Comparison of ENCODE assay signal across 14 cellular contexts in the genomic region with DNA sequence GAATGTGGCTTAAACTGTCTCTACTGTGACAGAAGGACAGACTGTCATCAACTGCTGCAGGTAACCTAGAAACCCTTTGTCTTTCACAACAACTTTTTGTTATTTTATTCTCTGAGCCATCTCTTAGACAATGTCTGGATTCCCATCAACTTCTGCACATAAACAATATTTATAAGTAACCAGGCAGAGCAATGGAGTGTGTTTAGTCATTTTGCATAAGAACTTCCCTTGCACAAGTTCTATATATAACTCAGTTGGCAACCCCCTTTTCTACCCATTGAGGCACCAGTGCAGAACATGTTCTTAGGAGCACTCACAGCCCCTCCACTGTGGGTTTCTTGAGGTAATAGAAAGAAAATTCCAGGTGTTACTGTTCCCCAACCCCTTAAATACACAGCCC.
DNase-seq lines count a peak whose midpoint lies in the region; ATAC-seq and TF ChIP-seq lines count a peak whose summit lies in the region.
"Had no signal": no experiment of that assay in that cellular context is flagged by ENCODE, and none has a peak within 500 bp of the region (broad histone marks: within the 10 kb centered on the region; RNA-seq: fewer than 3 reads in every experiment).

No MANE protein-coding gene starts in this region.

- peak overlapping the region; percentile 41 for H3K4me3 Mint-ChIP-seq in activated CD4-positive, alpha-beta T cell treated with anti-CD3 and anti-CD28 coated beads for 36 hours

- no peaks in the 10 kb centered on the region for H3K9me3 Mint-ChIP-seq in activated CD4-positive, alpha-beta T cell treated with anti-CD3 and anti-CD28 coated beads for 36 hours (ENCODE audit: low read depth)

- no peaks in the 10 kb centered on the region for H3K36me3 Mint-ChIP-seq in activated CD4-positive, alpha-beta T cell treated with anti-CD3 and anti-CD28 coated beads for 36 hours (ENCODE audit: low read depth)

- peaks cover 20% of the 10 kb centered on the region for H3K27me3 Mint-ChIP-seq in activated CD4-positive, alpha-beta T cell treated with anti-CD3 and anti-CD28 coated beads for 36 hours

- peak; percentile 61 for ATAC-seq in activated CD4-positive, alpha-beta T cell treated with anti-CD3 and anti-CD28 coated beads for 36 hours
- ATAC-seq in HG02588 (IDR thresholded peaks at IDR 0.05; ENCODE audit: unreplicated experiment), result peak; percentile 57

- no peaks in the 10 kb centered on the region for H4K20me1 ChIP-seq in osteoblast (ENCODE audit: insufficient read depth, low read length)

- H3K4me2 ChIP-seq in osteoblast (ENCODE audit: insufficient read depth, low read length), result no peak overlapping the region

- intact Hi-C loops in activated CD4-positive, alpha-beta T cell treated with anti-CD3 and anti-CD28 coated beads for 36 hours (cut with DNase I, micrococcal nuclease), result loop anchor here (1.0 to 5.0 kb wide), 8 partner anchors 15 to 99 kb away; a partner anchor contains a TSS

- no peak overlapping the region for H3K4me3 ChIP-seq in SJSA1
- no peak overlapping the region for H3K4me3 ChIP-seq in osteoblast (ENCODE audit: insufficient read depth, low read length)
- H3K4me3 ChIP-seq: HAP-1, pancreas had no signal

- H3K4me1 ChIP-seq in SJSA1 (replicated peaks) (peaks cover 35% of the 10 kb centered on the region), osteoblast (ENCODE audit: insufficient read depth, low read length) (peaks cover 36% of the 10 kb centered on the region)
- H3K4me1 ChIP-seq: HAP-1, pancreas had no signal

- POLR2A ChIA-PET in activated CD4-positive, alpha-beta T cell treated with anti-CD3 and anti-CD28 coated beads for 36 hours (lab: Charles Lee), result interaction anchor here (1.1 kb wide), 1 partner anchor 15 kb away, joined by 4 read pairs; no protein-coding TSS in a partner anchor

- DNase-seq in activated CD4-positive, alpha-beta T cell treated with anti-CD3 and anti-CD28 coated beads for 36 hours, result peak; percentile 24
- DNase-seq in activated CD4-positive, alpha-beta T cell treated with anti-CD3 and anti-CD28 coated beads for 4 hours, result no peak
- DNase-seq in SJSA1 (ENCODE audit: low read depth in 1 of 2, low spot score in 2 of 2) (no peak), osteoblast (ENCODE audit: insufficient read length, low spot score, missing footprints) (no peak), COLO668 (lab: John Stamatoyannopoulos, UW; ENCODE audit: unreplicated experiment) (no peak), NCI-H1436 treated with DMSO at 0.1 percent for 48 hours (lab: John Stamatoyannopoulos, UW) (no peak), amygdala (lab: John Stamatoyannopoulos, UW) (no peak)
- DNase-seq: ACHN; activated effector memory CD4-positive, alpha-beta T cell treated with anti-CD3 and anti-CD28 coated beads, Interleukin-2, amount 50 U/mL, for 16 hours; NCI-H526; pancreas had no signal

- H3K9me3 ChIP-seq in SJSA1 (replicated peaks) (peaks cover 3% of the 10 kb centered on the region; the same call in 1 of the 2 replicates), osteoblast (ENCODE audit: low read depth, low read length) (no peaks in the 10 kb centered on the region)
- H3K9me3 ChIP-seq: HAP-1, pancreas had no signal

- H3K79me2 ChIP-seq in osteoblast (ENCODE audit: insufficient read depth, low read length), result no peaks in the 10 kb centered on the region

- H3K36me3 ChIP-seq in SJSA1 (no peaks in the 10 kb centered on the region), osteoblast (ENCODE audit: insufficient read depth, low read length) (no peaks in the 10 kb centered on the region)
- H3K36me3 ChIP-seq: HAP-1, pancreas had no signal

- H3K4me1 Mint-ChIP-seq in activated CD4-positive, alpha-beta T cell treated with anti-CD3 and anti-CD28 coated beads for 36 hours, result peaks cover 44% of the 10 kb centered on the region

- H3K27ac ChIP-seq in SJSA1 (peak overlapping the region; percentile 78; the same call in 1 of the 2 replicates), osteoblast (ENCODE audit: low read depth, low read length) (peak overlapping the region; percentile 82)
- H3K27ac ChIP-seq: KMS-11, pancreas had no signal

- H2AFZ ChIP-seq in osteoblast (ENCODE audit: low read length), result no peak overlapping the region

- H3K27me3 ChIP-seq in SJSA1 (replicated peaks), result no peaks in the 10 kb centered on the region
- no peaks in the 10 kb centered on the region for H3K27me3 ChIP-seq in osteoblast (ENCODE audit: insufficient read depth, low read length)
- H3K27me3 ChIP-seq: pancreas had no signal

- H3K27ac Mint-ChIP-seq in activated CD4-positive, alpha-beta T cell treated with anti-CD3 and anti-CD28 coated beads for 36 hours, result peak overlapping the region; percentile 81

- TF ChIP-seq CTCF in osteoblast (IDR thresholded peaks at IDR 0.05; ENCODE audit: extremely low read depth, low read depth, low read length), result no peak

- CTCF ChIA-PET in activated CD4-positive, alpha-beta T cell treated with anti-CD3 and anti-CD28 coated beads for 36 hours (lab: Charles Lee), result interaction anchor here (0.6 to 3.8 kb wide), 5 partner anchors 9 to 393 kb away, joined by 3 to 29 read pairs (median 5); a partner anchor contains a TSS
